ENCODE assay signal across 18 cellular contexts in genomic region chr7:19390795-19391194, GRCh38.
DNase-seq lines count a peak whose midpoint lies in the region; TF ChIP-seq lines count a peak whose summit lies in the region.
"Had no signal": no experiment of that assay in that cellular context is flagged by ENCODE, and none has a peak within 500 bp of the region (broad histone marks: within the 10 kb centered on the region; RNA-seq: fewer than 3 reads in every experiment).

No MANE protein-coding gene starts in this region.

- no peaks in the 10 kb centered on the region for H3K27me3 ChIP-seq in Loucy (ENCODE audit: insufficient read depth, low read length, poor library complexity, severe bottlenecking)
- H3K27me3 ChIP-seq: BE2C had no signal

- no peaks in the 10 kb centered on the region for H3K9me2 ChIP-seq in Loucy (replicated peaks; ENCODE audit: low read depth, low read length)
- H3K9me2 ChIP-seq: SK-N-SH had no signal

- H3K9me3 ChIP-seq in Loucy (ENCODE audit: insufficient read depth, low read depth, low read length): no peaks in the 10 kb centered on the region
- H3K9me3 ChIP-seq: BE2C, SK-N-SH had no signal

- peaks cover 7% of the 10 kb centered on the region for H3K36me3 Mint-ChIP-seq in nephron (ENCODE audit: low read depth)
- H3K36me3 Mint-ChIP-seq: CD4-positive, CD25-positive, alpha-beta regulatory T cell; T-cell had no signal

- H3K4me3 ChIP-seq in Loucy (ENCODE audit: low read length, poor library complexity, severe bottlenecking): no peak overlapping the region

- H3K27ac Mint-ChIP-seq in nephron: peak overlapping the region in 2 of 3 experiments; percentile 20 to 77
- H3K27ac Mint-ChIP-seq: CD4-positive, CD25-positive, alpha-beta regulatory T cell; HFFc6; T-cell had no signal

- no peaks in the 10 kb centered on the region for H3K4me1 Mint-ChIP-seq in nephron
- H3K4me1 Mint-ChIP-seq: CD4-positive, CD25-positive, alpha-beta regulatory T cell; T-cell had no signal

- no peaks in the 10 kb centered on the region for H3F3A ChIP-seq in Loucy (ENCODE audit: low read depth)

- no peaks in the 10 kb centered on the region for H3K79me2 ChIP-seq in Loucy (ENCODE audit: insufficient read depth, low read length)

- no peak overlapping the region for H3K4me2 ChIP-seq in Loucy (ENCODE audit: low read depth, low read length, poor library complexity, severe bottlenecking)
- H3K4me2 ChIP-seq: SK-N-SH had no signal

- TF ChIP-seq CTCF in Loucy (conservative IDR thresholded peaks at IDR 0.05; ENCODE audit: low read length): no peak
- TF ChIP-seq CTCF in nephron (IDR thresholded peaks at IDR 0.05; ENCODE audit: unreplicated experiment in 3 of 3): no peak

- H3K36me3 ChIP-seq in Loucy (ENCODE audit: insufficient read depth, low read length): no peaks in the 10 kb centered on the region
- H3K36me3 ChIP-seq: BE2C had no signal

- no peak overlapping the region for H3K4me3 Mint-ChIP-seq in nephron
- H3K4me3 Mint-ChIP-seq: CD4-positive, CD25-positive, alpha-beta regulatory T cell; HFFc6; T-cell had no signal

- H3K9me3 Mint-ChIP-seq in nephron: peaks cover 6% of the 10 kb centered on the region
- H3K9me3 Mint-ChIP-seq: HFFc6 had no signal

- peak; percentile 60 for DNase-seq in DMS53 (lab: John Stamatoyannopoulos, UW)
- DNase-seq in NCI-H774 (lab: John Stamatoyannopoulos, UW): peak; percentile 63
- DNase-seq in LoVo (ENCODE audit: low spot score): no peak
- no peak for DNase-seq in NCI-H1105 treated with DMSO at 0.1 percent for 48 hours (lab: John Stamatoyannopoulos, UW)
- no peak for DNase-seq in Kasumi-1 (lab: John Stamatoyannopoulos, UW)
- DNase-seq in NCI-H1694 (lab: John Stamatoyannopoulos, UW): no peak
- DNase-seq: BE2C; Calu3; CD4-positive, CD25-positive, alpha-beta regulatory T cell; H7; HFFc6; KG1; NCI-H1694 treated with DMSO at 0.1 percent for 48 hours; Right ventricle myocardium superior; SK-N-SH; T-cell had no signal

- H2AFZ ChIP-seq in Loucy (ENCODE audit: low read length): peak overlapping the region; percentile 91

- no peaks in the 10 kb centered on the region for H4K20me1 ChIP-seq in Loucy (ENCODE audit: insufficient read depth, low read length, poor library complexity, severe bottlenecking)

- peak overlapping the region; percentile 40 for H3K9ac ChIP-seq in Loucy (ENCODE audit: low read depth, low read length, poor library complexity, severe bottlenecking)
- H3K9ac ChIP-seq: SK-N-SH had no signal

- no peaks in the 10 kb centered on the region for H3K27me3 Mint-ChIP-seq in nephron (ENCODE audit: low read depth)
- H3K27me3 Mint-ChIP-seq: CD4-positive, CD25-positive, alpha-beta regulatory T cell; T-cell had no signal

- peaks cover 7% of the 10 kb centered on the region for H3K4me1 ChIP-seq in Loucy (ENCODE audit: insufficient read depth, low read length, poor library complexity, severe bottlenecking)
- H3K4me1 ChIP-seq: BE2C had no signal

Comparison
In these comparisons a context has a peak if more than half of its experiments do, and no peak if none do; other contexts are left out.
1. DNase-seq: peak in DMS53 (single experiment) and NCI-H774 (single experiment); none in LoVo (single experiment), NCI-H1105 treated with DMSO at 0.1 percent for 48 hours (single experiment), Kasumi-1 (0 of 2) and NCI-H1694 (single experiment).